Comparison of ENCODE assay signal across 10 cellular contexts in the genomic region with DNA sequence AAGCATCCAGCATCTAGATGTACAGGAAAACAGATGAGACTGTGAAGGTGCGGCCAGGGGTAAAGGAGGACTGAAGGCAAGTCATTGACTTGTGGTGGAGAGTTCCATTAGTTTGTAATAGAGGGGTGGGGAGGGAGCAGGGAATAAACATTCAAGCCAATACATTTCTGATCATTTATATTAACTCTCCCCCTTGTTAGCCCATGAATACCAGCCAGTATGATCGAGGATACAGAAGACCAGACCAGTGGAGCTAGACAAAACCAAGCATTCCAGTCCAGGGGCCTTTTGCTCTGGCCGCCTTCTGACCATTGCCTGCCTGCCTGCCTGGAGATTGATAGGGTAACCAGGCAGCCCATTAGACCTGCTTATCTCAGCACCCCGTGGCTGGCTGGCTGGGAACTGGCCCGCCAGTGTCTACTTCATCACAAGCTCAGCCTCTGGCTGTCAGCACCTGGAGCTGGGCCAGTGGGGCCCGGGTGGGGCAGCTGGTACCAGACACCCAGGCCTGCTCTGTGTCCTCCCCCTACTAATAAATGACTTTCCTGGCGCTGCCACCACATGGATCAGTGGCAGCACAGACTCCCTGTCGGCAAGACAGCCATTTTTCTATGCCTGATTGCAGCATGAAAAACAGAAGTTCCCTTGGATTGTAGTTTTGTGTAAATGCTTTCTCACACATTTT.
DNase-seq lines count a peak whose midpoint lies in the region; ATAC-seq and TF ChIP-seq lines count a peak whose summit lies in the region.
"Had no signal": no experiment of that assay in that cellular context is flagged by ENCODE, and none has a peak within 500 bp of the region (broad histone marks: within the 10 kb centered on the region; RNA-seq: fewer than 3 reads in every experiment).

No MANE protein-coding gene starts in this region.

- no peak overlapping the region for H3K4me3 ChIP-seq in astrocyte of the spinal cord (ENCODE audit: low read depth, low read length)
- H3K4me3 ChIP-seq: thyroid gland had no signal

- DNase-seq in A172 (ENCODE audit: low spot score) = peak; percentile 62
- DNase-seq in NCI-H146 (lab: John Stamatoyannopoulos, UW) = peak; percentile 66
- peak; percentile 38 for DNase-seq in astrocyte of the spinal cord (ENCODE audit: low read depth, low spot score)
- peak; percentile 45 for DNase-seq in medulla oblongata (ENCODE audit: extremely low spot score)
- DNase-seq in AG08396 (ENCODE audit: low spot score) = no peak
- DNase-seq in COLO668 (lab: John Stamatoyannopoulos, UW; ENCODE audit: unreplicated experiment) = no peak
- DNase-seq: activated CD8-positive, alpha-beta T cell treated with anti-CD3 and anti-CD28 coated beads for 36 hours; thyroid gland had no signal

- no peak for ATAC-seq in GM19455 (IDR thresholded peaks at IDR 0.05; ENCODE audit: unreplicated experiment)
- ATAC-seq in HG03520 (IDR thresholded peaks at IDR 0.05; ENCODE audit: unreplicated experiment) = no peak
- ATAC-seq: activated CD8-positive, alpha-beta T cell treated with anti-CD3 and anti-CD28 coated beads for 36 hours had no signal

- no peak for TF ChIP-seq CTCF in astrocyte of the spinal cord (IDR thresholded peaks at IDR 0.05; ENCODE audit: low read depth, low read length)

- in situ Hi-C loops in astrocyte of the spinal cord (cut with HindIII; ENCODE audit: low sequenced_read_pairs) = no loop called here

Comparison
In these comparisons a context has a peak if more than half of its experiments do, and no peak if none do; other contexts are left out.
1. DNase-seq: peak in A172 (single experiment), NCI-H146 (single experiment), astrocyte of the spinal cord (single experiment) and medulla oblongata (single experiment); none in AG08396 (single experiment) and COLO668 (single experiment).